ENCODE assay signal across 16 cellular contexts in the genomic region with DNA sequence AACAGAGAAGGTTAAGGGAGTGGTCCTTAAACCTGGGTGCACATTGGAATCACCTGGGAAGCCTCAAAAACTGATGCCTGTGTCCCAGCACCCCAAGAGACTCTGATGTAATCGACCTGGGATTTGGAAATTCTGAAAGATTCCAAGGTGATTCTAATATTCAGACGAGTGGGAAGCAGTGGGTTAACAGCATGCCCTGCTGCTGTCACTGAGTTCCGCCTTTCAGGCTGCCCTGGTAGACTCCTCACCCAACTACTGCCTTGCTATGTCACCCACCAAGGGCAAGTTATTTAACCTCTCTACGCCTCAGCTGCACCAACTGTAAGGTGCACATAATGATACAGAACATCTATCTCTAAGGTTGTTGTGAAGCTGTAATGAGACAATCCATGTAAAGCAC. TPM values are rescaled to one million over a fixed set of nuclear protein-coding genes. Genes with fewer than 3 reads are reported as not detected.
DNase-seq lines count a peak whose midpoint lies in the region; ATAC-seq lines count a peak whose summit lies in the region.
"Had no signal": no experiment of that assay in that cellular context is flagged by ENCODE, and none has a peak within 500 bp of the region (broad histone marks: within the 10 kb centered on the region; RNA-seq: fewer than 3 reads in every experiment).

No MANE protein-coding gene starts in this region.

- H3K9me3 Mint-ChIP-seq in activated T-cell treated with anti-CD3 and anti-CD28 coated beads, Interleukin-2, amount 50 U/mL, for 24 hours, result no peaks in the 10 kb centered on the region
- H3K9me3 Mint-ChIP-seq in T-cell, result no peaks in the 10 kb centered on the region
- H3K9me3 Mint-ChIP-seq in stimulated activated effector memory CD8-positive, alpha-beta T cell treated with anti-CD3 and anti-CD28 coated beads, Interleukin-12 subunit alpha, Interleukin-12 subunit beta, amount 100 ng/mL, for 72 hours, result no peaks in the 10 kb centered on the region

- H3K4me1 Mint-ChIP-seq in activated T-cell treated with anti-CD3 and anti-CD28 coated beads, Interleukin-2, amount 50 U/mL, for 24 hours (ENCODE audit: low read depth), result peaks cover 84% of the 10 kb centered on the region
- peaks cover 93 to 94% (median 93%) of the 10 kb centered on the region in 3 donors for H3K4me1 Mint-ChIP-seq in T-cell
- peaks cover 76% of the 10 kb centered on the region for H3K4me1 Mint-ChIP-seq in stimulated activated effector memory CD8-positive, alpha-beta T cell treated with anti-CD3 and anti-CD28 coated beads, Interleukin-12 subunit alpha, Interleukin-12 subunit beta, amount 100 ng/mL, for 72 hours

- ATAC-seq in T-cell (replicated peaks in 1 of 4) (no peak), left ventricle myocardium superior (peak; percentile 25), HG02970 (IDR thresholded peaks at IDR 0.05; ENCODE audit: low FRiP score, unreplicated experiment) (no peak), HG03175 (IDR thresholded peaks at IDR 0.05; ENCODE audit: unreplicated experiment) (no peak)
- no peak for ATAC-seq in stimulated activated effector memory CD8-positive, alpha-beta T cell treated with anti-CD3 and anti-CD28 coated beads, Interleukin-12 subunit alpha, Interleukin-12 subunit beta, amount 100 ng/mL, for 72 hours
- ATAC-seq: foreskin keratinocyte had no signal

- POLR2A ChIA-PET in T-cell (lab: Charles Lee), result no interaction called here

- intact Hi-C loops in left ventricle myocardium superior (cut with micrococcal nuclease), result no loop called here

- peaks cover 58% of the 10 kb centered on the region for H3K36me3 Mint-ChIP-seq in activated T-cell treated with anti-CD3 and anti-CD28 coated beads, Interleukin-2, amount 50 U/mL, for 24 hours (ENCODE audit: low read depth)
- H3K36me3 Mint-ChIP-seq in T-cell, result peaks cover 43% of the 10 kb centered on the region
- peaks cover 44% of the 10 kb centered on the region for H3K36me3 Mint-ChIP-seq in stimulated activated effector memory CD8-positive, alpha-beta T cell treated with anti-CD3 and anti-CD28 coated beads, Interleukin-12 subunit alpha, Interleukin-12 subunit beta, amount 100 ng/mL, for 72 hours

- CTCF ChIA-PET in T-cell (lab: Charles Lee), result interaction anchor here (0.6 to 1.1 kb wide), 2 partner anchors 24 to 33 kb away, joined by 3 to 5 read pairs; no protein-coding TSS in a partner anchor

- peak overlapping the region; percentile 38 for H3K27ac Mint-ChIP-seq in activated T-cell treated with anti-CD3 and anti-CD28 coated beads, Interleukin-2, amount 50 U/mL, for 24 hours
- peak overlapping the region; percentile 52 to 53 for H3K27ac Mint-ChIP-seq in T-cell
- H3K27ac Mint-ChIP-seq in stimulated activated effector memory CD8-positive, alpha-beta T cell treated with anti-CD3 and anti-CD28 coated beads, Interleukin-12 subunit alpha, Interleukin-12 subunit beta, amount 100 ng/mL, for 72 hours, result peak overlapping the region; percentile 86

- H3K4me3 Mint-ChIP-seq in activated T-cell treated with anti-CD3 and anti-CD28 coated beads, Interleukin-2, amount 50 U/mL, for 24 hours, result no peak overlapping the region
- H3K4me3 Mint-ChIP-seq in T-cell, result peak overlapping the region in 1 of 3 donors; percentile 59
- no peak overlapping the region for H3K4me3 Mint-ChIP-seq in stimulated activated effector memory CD8-positive, alpha-beta T cell treated with anti-CD3 and anti-CD28 coated beads, Interleukin-12 subunit alpha, Interleukin-12 subunit beta, amount 100 ng/mL, for 72 hours

- DNase-seq in activated T-cell treated with anti-CD3 and anti-CD28 coated beads, Interleukin-2, amount 50 U/mL, for 24 hours, result no peak
- no peak for DNase-seq in activated T-cell treated with anti-CD3 and anti-CD28 coated beads, Interleukin-2, amount 50 U/mL, for 1 hour
- DNase-seq in T-cell, result peak in 1 of 34 experiments; percentile 16
- DNase-seq in left ventricle myocardium superior, result no peak
- DNase-seq in stimulated activated effector memory CD8-positive, alpha-beta T cell treated with anti-CD3 and anti-CD28 coated beads, Interleukin-12 subunit alpha, Interleukin-12 subunit beta, amount 100 ng/mL, for 72 hours (ENCODE audit: low spot score in 2 of 2), result no peak
- no peak for DNase-seq in NCI-H774 (lab: John Stamatoyannopoulos, UW)
- DNase-seq: activated CD4-positive, CD25-positive, alpha-beta regulatory T cell treated with anti-CD3 and anti-CD28 coated beads, Interleukin-2, amount 50 U/mL, for 72 hours; activated effector memory CD4-positive, alpha-beta T cell treated with Interleukin-2 at 50 U/mL for 16 hours; foreskin keratinocyte; NCI-H1417 treated with DMSO at 0.1 percent for 48 hours; NCI-H524; stimulated activated CD4-positive, alpha-beta T cell treated with anti-CD3 and anti-CD28 coated beads, Interleukin-12 subunit alpha, Interleukin-12 subunit beta, amount 100 ng/mL, for 4 hours had no signal

- no peaks in the 10 kb centered on the region for H3K27me3 Mint-ChIP-seq in activated T-cell treated with anti-CD3 and anti-CD28 coated beads, Interleukin-2, amount 50 U/mL, for 24 hours
- no peaks in the 10 kb centered on the region for H3K27me3 Mint-ChIP-seq in T-cell

RNA-seq across cellular contexts. Expression of gene CD34, which starts 59.2 kb away (rescaled TPM):
- total RNA-seq in T-cell (1 to 10 TPM in 2 of 5 donors, under 1 TPM in 3; 0.57 to 1.6 (median 0.83) TPM), left ventricle myocardium superior (72.1 TPM)
- total RNA-seq: bronchial epithelial cell, G401 had no signal

Comparison
In these comparisons a context has a peak if more than half of its experiments do, and no peak if none do; other contexts are left out.
1. RNA of gene CD34, which starts 59.2 kb away (total RNA-seq): 72.1 TPM in left ventricle myocardium superior (single experiment); 0.57 to 1.6 TPM in T-cell; every median in the first group is over 10 times any median in the second.
2. Peak in every context shown above with its lines, with median percentiles within 50 percentile points of each other: H3K27ac Mint-ChIP-seq.